In genomic region chr16:6081320-6081976, GRCh38 we compare ENCODE assay signal across 8 cellular contexts.
DNase-seq lines count a peak whose midpoint lies in the region; ATAC-seq and TF ChIP-seq lines count a peak whose summit lies in the region.

No MANE protein-coding gene starts in this region.

- H3K27me3 Mint-ChIP-seq in effector memory CD8-positive, alpha-beta T cell, result no peaks in the 10 kb centered on the region

- H3K36me3 Mint-ChIP-seq in effector memory CD8-positive, alpha-beta T cell (ENCODE audit: insufficient read depth), result peaks cover 2% of the 10 kb centered on the region

- DNase-seq in NK-92 treated with Interleukin-12 subunit alpha and Interleukin-12 subunit beta, amount 100 ng/mL, for 24 hours (lab: John Stamatoyannopoulos, UW), result peak; percentile 5
- DNase-seq in NK-92 (lab: John Stamatoyannopoulos, UW; ENCODE audit: unreplicated experiment), result no peak
- DNase-seq in Karpas-422, result peak; percentile 79
- DNase-seq in WERI-Rb-1, result peak; percentile 55
- DNase-seq in iPS-NIHi7 (ENCODE audit: extremely low spot score), result peak; percentile 13
- no peak for DNase-seq in effector memory CD8-positive, alpha-beta T cell

- no peak overlapping the region for H3K4me3 ChIP-seq in Karpas-422 (ENCODE audit: low read length)
- H3K4me3 ChIP-seq in WERI-Rb-1 (ENCODE audit: low read depth, low read length), result no peak overlapping the region

- no peak overlapping the region for H3K4me3 Mint-ChIP-seq in effector memory CD8-positive, alpha-beta T cell

- H3K79me2 ChIP-seq in Karpas-422 (ENCODE audit: low read length), result no peaks in the 10 kb centered on the region

- H4K20me1 ChIP-seq in Karpas-422 (ENCODE audit: insufficient read depth, low read depth, low read length), result no peaks in the 10 kb centered on the region

- H3K9me3 ChIP-seq in Karpas-422 (ENCODE audit: low read length) (no peaks in the 10 kb centered on the region), WERI-Rb-1 (ENCODE audit: severe bottlenecking) (no peaks in the 10 kb centered on the region)

- H3K9me2 ChIP-seq in Karpas-422 (replicated peaks; ENCODE audit: insufficient read depth, low read length), result no peaks in the 10 kb centered on the region

- no peak for ATAC-seq in effector memory CD8-positive, alpha-beta T cell (replicated peaks)
- no peak for ATAC-seq in HG03432 (IDR thresholded peaks at IDR 0.05; ENCODE audit: unreplicated experiment)
- no peak for ATAC-seq in HG02970 (IDR thresholded peaks at IDR 0.05; ENCODE audit: low FRiP score, unreplicated experiment)

- no peak overlapping the region for H3K27ac ChIP-seq in Karpas-422 (ENCODE audit: low read length)
- H3K27ac ChIP-seq in WERI-Rb-1, result no peak overlapping the region

- H3K27ac Mint-ChIP-seq in effector memory CD8-positive, alpha-beta T cell, result no peak overlapping the region

- H3K36me3 ChIP-seq in Karpas-422 (ENCODE audit: insufficient read depth, low read length), result no peaks in the 10 kb centered on the region
- no peaks in the 10 kb centered on the region for H3K36me3 ChIP-seq in WERI-Rb-1

- no peak overlapping the region for H3K4me2 ChIP-seq in Karpas-422 (ENCODE audit: low read depth, low read length, poor library complexity, severe bottlenecking)

- H3K27me3 ChIP-seq in Karpas-422 (ENCODE audit: low read length) (no peaks in the 10 kb centered on the region), WERI-Rb-1 (ENCODE audit: insufficient read depth, low read depth, severe bottlenecking) (no peaks in the 10 kb centered on the region)

- peaks cover 5 to 17% of the 10 kb centered on the region in 2 donors for H3K9me3 Mint-ChIP-seq in effector memory CD8-positive, alpha-beta T cell

- peak; percentile 74 for TF ChIP-seq CTCF in WERI-Rb-1 (IDR thresholded peaks at IDR 0.05; ENCODE audit: low read depth, low read length)

- H2AFZ ChIP-seq in Karpas-422 (ENCODE audit: low read length), result no peak overlapping the region

- no peak overlapping the region for H3K9ac ChIP-seq in Karpas-422 (ENCODE audit: low read length)

- H3K4me1 ChIP-seq in Karpas-422 (ENCODE audit: low read length), result no peaks in the 10 kb centered on the region

- H3K4me1 Mint-ChIP-seq in effector memory CD8-positive, alpha-beta T cell (ENCODE audit: low read depth in 2 of 2), result no peaks in the 10 kb centered on the region

Comparison
In these comparisons a context has a peak if more than half of its experiments do, and no peak if none do; other contexts are left out.
1. DNase-seq: peak in NK-92 treated with Interleukin-12 subunit alpha and Interleukin-12 subunit beta, amount 100 ng/mL, for 24 hours (single experiment), Karpas-422 (single experiment), WERI-Rb-1 (single experiment) and iPS-NIHi7 (single experiment); none in NK-92 (single experiment) and effector memory CD8-positive, alpha-beta T cell (0 of 3).